ENCODE assay signal across 7 cellular contexts in genomic region chr17:58335779-58336455, GRCh38.
DNase-seq lines count a peak whose midpoint lies in the region; ATAC-seq and TF ChIP-seq lines count a peak whose summit lies in the region.

No MANE protein-coding gene starts in this region.

- TF ChIP-seq CTCF in nephron progenitor cell (IDR thresholded peaks at IDR 0.05): no peak

- H3K27me3 Mint-ChIP-seq in activated naive CD8-positive, alpha-beta T cell treated with anti-CD3 and anti-CD28 coated beads, Interleukin-2, amount 50 U/mL, for 24 hours: peaks cover 9% of the 10 kb centered on the region
- peaks cover 5% of the 10 kb centered on the region for H3K27me3 Mint-ChIP-seq in nephron progenitor cell (ENCODE audit: low read depth, poor library complexity)

- peak; percentile 88 for DNase-seq in SIG-M5 (lab: John Stamatoyannopoulos, UW)
- DNase-seq in activated naive CD8-positive, alpha-beta T cell treated with anti-CD3 and anti-CD28 coated beads, Interleukin-2, amount 50 U/mL, for 24 hours: peak; percentile 76
- DNase-seq in nephron progenitor cell: no peak
- DNase-seq in NCI-H1092 treated with DMSO at 0.1 percent for 48 hours (lab: John Stamatoyannopoulos, UW): no peak

- H3K4me1 Mint-ChIP-seq in activated naive CD8-positive, alpha-beta T cell treated with anti-CD3 and anti-CD28 coated beads, Interleukin-2, amount 50 U/mL, for 24 hours: peaks cover 62% of the 10 kb centered on the region
- peaks cover 62% of the 10 kb centered on the region for H3K4me1 Mint-ChIP-seq in nephron progenitor cell

- peaks cover 54% of the 10 kb centered on the region for H3K36me3 Mint-ChIP-seq in activated naive CD8-positive, alpha-beta T cell treated with anti-CD3 and anti-CD28 coated beads, Interleukin-2, amount 50 U/mL, for 24 hours (ENCODE audit: low read depth)
- H3K36me3 Mint-ChIP-seq in nephron progenitor cell (ENCODE audit: low read depth): no peaks in the 10 kb centered on the region

- H3K4me3 Mint-ChIP-seq in activated naive CD8-positive, alpha-beta T cell treated with anti-CD3 and anti-CD28 coated beads, Interleukin-2, amount 50 U/mL, for 24 hours: peak overlapping the region; percentile 99
- H3K4me3 Mint-ChIP-seq in nephron progenitor cell: no peak overlapping the region

- peak; percentile 16 for ATAC-seq in GM21786 (IDR thresholded peaks at IDR 0.05; ENCODE audit: unreplicated experiment)
- peak; percentile 11 for ATAC-seq in activated naive CD8-positive, alpha-beta T cell treated with anti-CD3 and anti-CD28 coated beads, Interleukin-2, amount 50 U/mL, for 24 hours
- ATAC-seq in GM21528 (IDR thresholded peaks at IDR 0.05; ENCODE audit: low FRiP score, unreplicated experiment): no peak
- ATAC-seq in HG03354 (IDR thresholded peaks at IDR 0.05; ENCODE audit: poor library complexity, severe bottlenecking, unreplicated experiment): no peak

- peak overlapping the region; percentile 98 for H3K27ac Mint-ChIP-seq in activated naive CD8-positive, alpha-beta T cell treated with anti-CD3 and anti-CD28 coated beads, Interleukin-2, amount 50 U/mL, for 24 hours
- peak overlapping the region; percentile 55 for H3K27ac Mint-ChIP-seq in nephron progenitor cell

- H3K9me3 Mint-ChIP-seq in activated naive CD8-positive, alpha-beta T cell treated with anti-CD3 and anti-CD28 coated beads, Interleukin-2, amount 50 U/mL, for 24 hours: no peaks in the 10 kb centered on the region
- H3K9me3 Mint-ChIP-seq in nephron progenitor cell: no peaks in the 10 kb centered on the region

Comparison
In these comparisons a context has a peak if more than half of its experiments do, and no peak if none do; other contexts are left out.
1. ATAC-seq: peak in GM21786 (single experiment) and activated naive CD8-positive, alpha-beta T cell treated with anti-CD3 and anti-CD28 coated beads, Interleukin-2, amount 50 U/mL, for 24 hours (single experiment); none in GM21528 (single experiment) and HG03354 (single experiment).
2. DNase-seq: peak in SIG-M5 (single experiment) and activated naive CD8-positive, alpha-beta T cell treated with anti-CD3 and anti-CD28 coated beads, Interleukin-2, amount 50 U/mL, for 24 hours (single experiment); none in nephron progenitor cell (single experiment) and NCI-H1092 treated with DMSO at 0.1 percent for 48 hours (single experiment).